16 cellular contexts compared by ENCODE assay signal in genomic region chr1:169739980-169740379, GRCh38. TPM values are rescaled to one million over a fixed set of nuclear protein-coding genes. Genes with fewer than 3 reads are reported as not detected.
DNase-seq lines count a peak whose midpoint lies in the region; ATAC-seq and TF ChIP-seq lines count a peak whose summit lies in the region.
"Had no signal": no experiment of that assay in that cellular context is flagged by ENCODE, and none has a peak within 500 bp of the region (broad histone marks: within the 10 kb centered on the region; RNA-seq: fewer than 3 reads in every experiment).

No MANE protein-coding gene starts in this region.

- no peaks in the 10 kb centered on the region for H3K36me3 ChIP-seq in SJSA1
- H3K36me3 ChIP-seq in parathyroid adenoma (ENCODE audit: control insufficient read depth, insufficient read depth, low read length), result no peaks in the 10 kb centered on the region
- no peaks in the 10 kb centered on the region for H3K36me3 ChIP-seq in breast epithelium
- H3K36me3 ChIP-seq: MG63 had no signal

- no peak overlapping the region for H3K9ac ChIP-seq in parathyroid adenoma

- no peak overlapping the region for H3K4me3 Mint-ChIP-seq in activated CD4-positive, alpha-beta T cell treated with anti-CD3 and anti-CD28 coated beads for 36 hours
- H3K4me3 Mint-ChIP-seq: CD4-positive, CD25-positive, alpha-beta regulatory T cell; H9 had no signal

- DNase-seq in SJSA1 (ENCODE audit: low read depth in 1 of 2, low spot score in 2 of 2), result peak in 1 of 2 experiments; percentile 68
- peak; percentile 55 for DNase-seq in astrocyte of the hippocampus (ENCODE audit: low read depth, low spot score)
- DNase-seq in globus pallidus (ENCODE audit: low spot score), result peak; percentile 1
- no peak for DNase-seq in NCI-H524 (lab: John Stamatoyannopoulos, UW)
- no peak for DNase-seq in activated CD4-positive, alpha-beta T cell treated with anti-CD3 and anti-CD28 coated beads for 36 hours
- no peak for DNase-seq in NCI-H2196 (lab: John Stamatoyannopoulos, UW; ENCODE audit: unreplicated experiment)
- DNase-seq in breast epithelium (ENCODE audit: low spot score in 2 of 2), result no peak
- DNase-seq: CD4-positive, CD25-positive, alpha-beta regulatory T cell; DMS79; H9; MG63; NCI-H1092 treated with DMSO at 0.1 percent for 48 hours; NCI-H1694 treated with DMSO at 0.1 percent for 48 hours; NCI-H446 treated with DMSO at 0.1 percent for 48 hours; NCI-H774 had no signal

- H2AFZ ChIP-seq in parathyroid adenoma, result peak overlapping the region; percentile 13

- H3K9me3 ChIP-seq in SJSA1 (replicated peaks) (no peaks in the 10 kb centered on the region), parathyroid adenoma (ENCODE audit: control insufficient read depth, low read length) (no peaks in the 10 kb centered on the region), breast epithelium (peaks cover 0 to 3% of the 10 kb centered on the region in 2 donors)
- H3K9me3 ChIP-seq: MG63 had no signal

- POLR2A ChIA-PET in activated CD4-positive, alpha-beta T cell treated with anti-CD3 and anti-CD28 coated beads for 36 hours (lab: Charles Lee), result no interaction called here

- no peaks in the 10 kb centered on the region for H3K79me2 ChIP-seq in parathyroid adenoma

- H3K27me3 ChIP-seq in SJSA1 (replicated peaks) (no peaks in the 10 kb centered on the region), parathyroid adenoma (ENCODE audit: control insufficient read depth, insufficient read depth, low read length) (no peaks in the 10 kb centered on the region), breast epithelium (no peaks in the 10 kb centered on the region)
- H3K27me3 ChIP-seq: MG63 had no signal

- peak overlapping the region; percentile 82 for H3K27ac ChIP-seq in SJSA1
- H3K27ac ChIP-seq in parathyroid adenoma, result peak overlapping the region; percentile 78
- H3K27ac ChIP-seq in breast epithelium, result no peak overlapping the region

- intact Hi-C loops in activated CD4-positive, alpha-beta T cell treated with anti-CD3 and anti-CD28 coated beads for 36 hours (cut with DNase I, micrococcal nuclease), result no loop called here
- intact Hi-C loops in breast epithelium (cut with DNase I; ENCODE audit: low total_unique reads), result no loop called here

- H3K4me2 ChIP-seq in parathyroid adenoma (ENCODE audit: low read length), result no peak overlapping the region

- peaks cover 11% of the 10 kb centered on the region for H3K27me3 Mint-ChIP-seq in activated CD4-positive, alpha-beta T cell treated with anti-CD3 and anti-CD28 coated beads for 36 hours

- H3K4me1 ChIP-seq in SJSA1 (replicated peaks) (peaks cover 48% of the 10 kb centered on the region), parathyroid adenoma (peaks cover 18% of the 10 kb centered on the region), breast epithelium (peaks cover 4 to 5% of the 10 kb centered on the region in 2 donors)

- H3K4me1 Mint-ChIP-seq in activated CD4-positive, alpha-beta T cell treated with anti-CD3 and anti-CD28 coated beads for 36 hours, result no peaks in the 10 kb centered on the region
- H3K4me1 Mint-ChIP-seq: CD4-positive, CD25-positive, alpha-beta regulatory T cell had no signal

- ATAC-seq in activated CD4-positive, alpha-beta T cell treated with anti-CD3 and anti-CD28 coated beads for 36 hours, result no peak

- no peak overlapping the region for H3K4me3 ChIP-seq in SJSA1
- H3K4me3 ChIP-seq in parathyroid adenoma (ENCODE audit: low read depth, low read length), result no peak overlapping the region
- no peak overlapping the region for H3K4me3 ChIP-seq in breast epithelium
- H3K4me3 ChIP-seq: MG63 had no signal

- H3K9me3 Mint-ChIP-seq in activated CD4-positive, alpha-beta T cell treated with anti-CD3 and anti-CD28 coated beads for 36 hours (ENCODE audit: low read depth), result peaks cover 4% of the 10 kb centered on the region

- CTCF ChIA-PET in activated CD4-positive, alpha-beta T cell treated with anti-CD3 and anti-CD28 coated beads for 36 hours (lab: Charles Lee), result interaction anchor here (0.6 to 1.1 kb wide), 3 partner anchors 24 to 1755 kb away, joined by 3 to 4 read pairs (median 3); no protein-coding TSS in a partner anchor

- TF ChIP-seq CTCF in parathyroid adenoma (IDR thresholded peaks at IDR 0.05), result no peak
- TF ChIP-seq CTCF in breast epithelium (IDR thresholded peaks at IDR 0.05), result no peak

- H3K27ac Mint-ChIP-seq in activated CD4-positive, alpha-beta T cell treated with anti-CD3 and anti-CD28 coated beads for 36 hours, result no peak overlapping the region
- H3K27ac Mint-ChIP-seq: CD4-positive, CD25-positive, alpha-beta regulatory T cell; H9 had no signal

- no peak for TF ChIP-seq POLR2A in breast epithelium (IDR thresholded peaks at IDR 0.05)

- no peaks in the 10 kb centered on the region for H3K36me3 Mint-ChIP-seq in activated CD4-positive, alpha-beta T cell treated with anti-CD3 and anti-CD28 coated beads for 36 hours (ENCODE audit: low read depth)
- H3K36me3 Mint-ChIP-seq: CD4-positive, CD25-positive, alpha-beta regulatory T cell had no signal

RNA-seq across cellular contexts. Expression of gene SELE, which starts 6.1 kb away (rescaled TPM):
- total RNA-seq in SJSA1 (2014; rRNA removed; shearing (Covaris generic)), result 0.21 and 0.22 TPM in 2 replicates
- total RNA-seq in activated CD4-positive, alpha-beta T cell treated with anti-CD3 and anti-CD28 coated beads for 36 hours, result not detected
- 1 to 10 TPM in 2 of 3 donors, under 1 TPM in 1; 0.66 to 5.0 (median 1.4) TPM for total RNA-seq in breast epithelium
- total RNA-seq: CD4-positive, CD25-positive, alpha-beta regulatory T cell; H9 had no signal

RNA-seq across cellular contexts. Expression of gene SELL, which starts 28.6 kb away (rescaled TPM):
- total RNA-seq in SJSA1 (2014; rRNA removed; shearing (Covaris generic)), result 0.58 TPM in 1 of 2 replicates, not detected in the other
- total RNA-seq in activated CD4-positive, alpha-beta T cell treated with anti-CD3 and anti-CD28 coated beads for 36 hours, result 100 to 1,000 TPM; 206 to 262 TPM
- 1 to 10 TPM; 1.9 to 2.3 (median 2.0) TPM for total RNA-seq in breast epithelium
- total RNA-seq: H9 had no signal

RNA-seq across cellular contexts. Expression of gene METTL18, which starts 54.7 kb away (rescaled TPM):
- total RNA-seq in SJSA1 (2014; rRNA removed; shearing (Covaris generic)), result 5.3 and 10.1 TPM in 2 replicates
- total RNA-seq in activated CD4-positive, alpha-beta T cell treated with anti-CD3 and anti-CD28 coated beads for 36 hours, result 10 to 100 TPM; 11.6 to 13.3 TPM
- 1 to 10 TPM; 4.3 to 6.9 (median 6.1) TPM for total RNA-seq in breast epithelium

Comparison
In these comparisons a context has a peak if more than half of its experiments do, and no peak if none do; other contexts are left out.
1. DNase-seq: peak in astrocyte of the hippocampus (single experiment) and globus pallidus (single experiment); none in NCI-H524 (0 of 2), activated CD4-positive, alpha-beta T cell treated with anti-CD3 and anti-CD28 coated beads for 36 hours (single experiment), NCI-H2196 (single experiment) and breast epithelium (0 of 2).
2. H3K27ac ChIP-seq: peak in SJSA1 (single experiment) and parathyroid adenoma (single experiment); none in breast epithelium (0 of 2).
3. RNA of gene SELL, which starts 28.6 kb away (total RNA-seq): 206 to 262 TPM in activated CD4-positive, alpha-beta T cell treated with anti-CD3 and anti-CD28 coated beads for 36 hours; 1.9 to 2.3 TPM in breast epithelium and 0.58 TPM in SJSA1; every median in the first group is over 10 times any median in the second.